Comparison of ENCODE assay signal across 16 cellular contexts in the genomic region with DNA sequence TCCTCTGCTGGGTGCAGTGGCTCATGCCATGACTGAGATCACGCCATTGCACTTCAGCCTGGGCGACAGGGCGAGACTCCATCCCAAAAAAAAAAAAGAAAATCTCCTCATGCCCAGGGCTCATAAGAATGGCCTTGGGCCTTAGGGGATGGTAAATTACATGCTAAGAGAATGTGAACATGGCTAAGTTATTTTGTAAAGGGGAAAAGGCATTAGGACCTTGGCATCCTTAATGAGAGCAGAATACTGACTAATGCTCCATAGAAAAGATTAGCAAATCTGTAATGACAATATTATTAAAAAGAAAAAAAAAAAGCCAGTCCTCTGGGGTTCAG. TPM values are rescaled to one million over a fixed set of nuclear protein-coding genes. Genes with fewer than 3 reads are reported as not detected.
DNase-seq lines count a peak whose midpoint lies in the region; ATAC-seq, FAIRE-seq and TF ChIP-seq lines count a peak whose summit lies in the region.
"Had no signal": no experiment of that assay in that cellular context is flagged by ENCODE, and none has a peak within 500 bp of the region (broad histone marks: within the 10 kb centered on the region; RNA-seq: fewer than 3 reads in every experiment).

No MANE protein-coding gene starts in this region.

- H3K4me2 ChIP-seq in IMR-90 (ENCODE audit: low read depth, low read length) (peak overlapping the region; percentile 1; the same call in 1 of the 2 replicates), smooth muscle cell (peak overlapping the region; percentile 62)

- no peaks in the 10 kb centered on the region for H3K79me1 ChIP-seq in IMR-90 (ENCODE audit: low read depth in 1 of 2, low read length in 2 of 2)

- H2AK5ac ChIP-seq in IMR-90 (ENCODE audit: low read depth, low read length): peak overlapping the region; percentile 85; the same call in 1 of the 2 replicates

- H2BK20ac ChIP-seq in IMR-90 (ENCODE audit: low read depth, low read length): peak overlapping the region; percentile 96

- H3K9me3 Mint-ChIP-seq in activated T-cell treated with anti-CD3 and anti-CD28 coated beads, Interleukin-2, amount 50 U/mL, for 24 hours: no peaks in the 10 kb centered on the region
- H3K9me3 Mint-ChIP-seq in activated naive CD8-positive, alpha-beta T cell treated with anti-CD3 and anti-CD28 coated beads, Interleukin-2, amount 50 U/mL, for 24 hours: no peaks in the 10 kb centered on the region
- H3K9me3 Mint-ChIP-seq in stimulated activated naive B cell treated with anti-CD40 and anti-IgM and Interleukin-4, amounts not matched to agents 10 μg/mL and 1 μg/mL and 100 μg/mL, for 72 hours: no peaks in the 10 kb centered on the region
- H3K9me3 Mint-ChIP-seq: neural crest cell; stimulated activated memory B cell treated with anti-CD40 and anti-IgM and Interleukin-4, amounts not matched to agents 10 μg/mL and 1 μg/mL and 100 μg/mL, for 72 hours had no signal

- H4K5ac ChIP-seq in IMR-90 (ENCODE audit: low read depth, low read length): peak overlapping the region; percentile 89

- CTCF ChIA-PET in IMR-90 (lab: Yijun Ruan, JAX): interaction anchor here (0.6 kb wide), 1 partner anchor 10 kb away, joined by 3 read pairs; no protein-coding TSS in a partner anchor

- peak overlapping the region; percentile 59 for H3K18ac ChIP-seq in IMR-90 (ENCODE audit: low read depth, low read length)

- H2AFZ ChIP-seq in IMR-90 (replicated peaks; ENCODE audit: low read length, poor library complexity) (no peak overlapping the region), smooth muscle cell (ENCODE audit: low read depth) (no peak overlapping the region)

- TF ChIP-seq CTCF in IMR-90 (conservative IDR thresholded peaks at IDR 0.05; ENCODE audit: low read depth, low read length) (no peak), smooth muscle cell (IDR thresholded peaks at IDR 0.05; ENCODE audit: borderline replicate concordance, insufficient read depth, poor library complexity, severe bottlenecking) (no peak)

- no peaks in the 10 kb centered on the region for H3K27me3 Mint-ChIP-seq in activated T-cell treated with anti-CD3 and anti-CD28 coated beads, Interleukin-2, amount 50 U/mL, for 24 hours
- peaks cover 3% of the 10 kb centered on the region for H3K27me3 Mint-ChIP-seq in activated naive CD8-positive, alpha-beta T cell treated with anti-CD3 and anti-CD28 coated beads, Interleukin-2, amount 50 U/mL, for 24 hours
- peaks cover 59 to 74% of the 10 kb centered on the region in 2 donors for H3K27me3 Mint-ChIP-seq in stimulated activated naive B cell treated with anti-CD40 and anti-IgM and Interleukin-4, amounts not matched to agents 10 μg/mL and 1 μg/mL and 100 μg/mL, for 72 hours

- intact Hi-C loops in IMR-90 (cut with micrococcal nuclease): loop anchor here (5.0 kb wide), 2 partner anchors 85 to 130 kb away; no protein-coding TSS in a partner anchor

- peaks cover 35% of the 10 kb centered on the region for H3K4me1 Mint-ChIP-seq in activated T-cell treated with anti-CD3 and anti-CD28 coated beads, Interleukin-2, amount 50 U/mL, for 24 hours (ENCODE audit: low read depth)
- peaks cover 24% of the 10 kb centered on the region for H3K4me1 Mint-ChIP-seq in activated naive CD8-positive, alpha-beta T cell treated with anti-CD3 and anti-CD28 coated beads, Interleukin-2, amount 50 U/mL, for 24 hours
- H3K4me1 Mint-ChIP-seq in stimulated activated naive B cell treated with anti-CD40 and anti-IgM and Interleukin-4, amounts not matched to agents 10 μg/mL and 1 μg/mL and 100 μg/mL, for 72 hours: peaks cover 13 to 26% of the 10 kb centered on the region in 2 donors

- no peaks in the 10 kb centered on the region for H4K20me1 ChIP-seq in IMR-90 (ENCODE audit: insufficient read depth, low read length)
- H4K20me1 ChIP-seq in smooth muscle cell (ENCODE audit: low read depth): no peaks in the 10 kb centered on the region

- no TSS peak for BruUV-seq in IMR-90 (replicated peaks; lab: Mats Ljungman, UMichigan)

- no peak overlapping the region for H3K4me3 ChIP-seq in IMR-90 (ENCODE audit: insufficient read depth, low read depth, low read length)
- H3K4me3 ChIP-seq in smooth muscle cell: no peak overlapping the region
- H3K4me3 ChIP-seq: MG63, upper lobe of right lung had no signal

- dilution Hi-C loops in IMR-90 (cut with HindIII; ENCODE audit: low sequenced_read_pairs, unreplicated experiment): no loop called here

- H3K9ac ChIP-seq in IMR-90 (ENCODE audit: low read depth, low read length) (peak overlapping the region; percentile 53; the same call in 1 of the 2 replicates), smooth muscle cell (ENCODE audit: low read depth) (no peak overlapping the region)

- no peak for FAIRE-seq in frontal cortex (lab: Jason Lieb, UNC)

- peak overlapping the region; percentile 85; the same call in 1 of the 2 replicates for H3K4ac ChIP-seq in IMR-90 (ENCODE audit: low read depth, low read length)

- H4K91ac ChIP-seq in IMR-90 (ENCODE audit: insufficient read depth, low read depth, low read length): peak overlapping the region; percentile 87

- H3K4me1 ChIP-seq in IMR-90 (ENCODE audit: control insufficient read depth, insufficient read depth, low read length) (peaks cover 14% of the 10 kb centered on the region), smooth muscle cell (ENCODE audit: low read depth) (peaks cover 4% of the 10 kb centered on the region)

- H2AK9ac ChIP-seq in IMR-90 (replicated peaks; ENCODE audit: low read depth, low read length, poor library complexity): no peak overlapping the region

- DNase-seq in activated T-cell treated with anti-CD3 and anti-CD28 coated beads, Interleukin-2, amount 50 U/mL, for 24 hours: no peak
- DNase-seq in activated T-cell treated with anti-CD3 and anti-CD28 coated beads, Interleukin-2, amount 50 U/mL, for 1 hour: no peak
- DNase-seq in IMR-90 (no peak), smooth muscle cell (lab: John Stamatoyannopoulos, UW; ENCODE audit: unreplicated experiment) (no peak), frontal cortex (ENCODE audit: low spot score in 2 of 2) (no peak)
- no peak for DNase-seq in activated naive CD8-positive, alpha-beta T cell treated with anti-CD3 and anti-CD28 coated beads, Interleukin-2, amount 50 U/mL, for 24 hours
- DNase-seq in stimulated activated naive B cell treated with anti-CD40 and anti-IgM and Interleukin-4, amounts not matched to agents 10 μg/mL and 1 μg/mL and 100 μg/mL, for 72 hours: no peak
- DNase-seq: activated CD8-positive, alpha-beta memory T cell treated with anti-CD3 and anti-CD28 coated beads, Interleukin-2, amount 10 ng/mL, durations not matched to agents 7 days and 5 days; mesendoderm; SW 1271; upper lobe of right lung; WERI-Rb-1 had no signal

- H2BK5ac ChIP-seq in IMR-90 (ENCODE audit: low read depth, low read length, poor library complexity, severe bottlenecking): peak overlapping the region; percentile 80

- H3K9me1 ChIP-seq in IMR-90 (ENCODE audit: insufficient read depth, low read length): peaks cover 8% of the 10 kb centered on the region

- peak overlapping the region; percentile 90 for H3K23ac ChIP-seq in IMR-90 (ENCODE audit: low read depth, low read length)

- no peaks in the 10 kb centered on the region for H3K9me3 ChIP-seq in IMR-90 (ENCODE audit: control insufficient read depth, insufficient read depth, low read length)
- no peaks in the 10 kb centered on the region for H3K9me3 ChIP-seq in smooth muscle cell (replicated peaks; ENCODE audit: low read depth)
- H3K9me3 ChIP-seq: MG63, upper lobe of right lung had no signal

- H3K56ac ChIP-seq in IMR-90 (ENCODE audit: extremely low read depth, insufficient read depth, low read length): peak overlapping the region; percentile 24; the same call in 1 of the 2 replicates

- no peak for TF ChIP-seq RAD21 in IMR-90 (IDR thresholded peaks at IDR 0.05; ENCODE audit: low read length)

- no peaks in the 10 kb centered on the region for H3F3A ChIP-seq in smooth muscle cell (ENCODE audit: low read depth)

- H2BK15ac ChIP-seq in IMR-90 (ENCODE audit: low read depth, low read length): peak overlapping the region; percentile 57; the same call in 1 of the 3 replicates

- H2BK120ac ChIP-seq in IMR-90 (ENCODE audit: low read depth, low read length): peak overlapping the region; percentile 93

- no peaks in the 10 kb centered on the region for H3K79me2 ChIP-seq in smooth muscle cell (ENCODE audit: low read depth)

- TF ChIP-seq POLR2A in IMR-90 (IDR thresholded peaks at IDR 0.05; ENCODE audit: low read depth, low read length): no peak

- peak overlapping the region; percentile 86 for H3K27ac Mint-ChIP-seq in activated T-cell treated with anti-CD3 and anti-CD28 coated beads, Interleukin-2, amount 50 U/mL, for 24 hours
- peak overlapping the region; percentile 60 for H3K27ac Mint-ChIP-seq in activated naive CD8-positive, alpha-beta T cell treated with anti-CD3 and anti-CD28 coated beads, Interleukin-2, amount 50 U/mL, for 24 hours
- H3K27ac Mint-ChIP-seq in stimulated activated naive B cell treated with anti-CD40 and anti-IgM and Interleukin-4, amounts not matched to agents 10 μg/mL and 1 μg/mL and 100 μg/mL, for 72 hours: no peak overlapping the region
- H3K27ac Mint-ChIP-seq: activated CD8-positive, alpha-beta memory T cell treated with anti-CD3 and anti-CD28 coated beads, Interleukin-2, amount 10 ng/mL, durations not matched to agents 7 days and 5 days; stimulated activated memory B cell treated with anti-CD40 and anti-IgM and Interleukin-4, amounts not matched to agents 10 μg/mL and 1 μg/mL and 100 μg/mL, for 72 hours had no signal

- in situ Hi-C loops in IMR-90 (cut with MboI; ENCODE audit: low sequenced_read_pairs): no loop called here

- H4K8ac ChIP-seq in IMR-90 (ENCODE audit: low read depth in 2 of 2, low read length in 2 of 2): peak overlapping the region; percentile 70 to 79

- H3K14ac ChIP-seq in IMR-90 (replicated peaks; ENCODE audit: low read depth, low read length): peak overlapping the region; percentile 53

- peak overlapping the region; percentile 36 for H3K4me3 Mint-ChIP-seq in activated T-cell treated with anti-CD3 and anti-CD28 coated beads, Interleukin-2, amount 50 U/mL, for 24 hours
- no peak overlapping the region for H3K4me3 Mint-ChIP-seq in activated naive CD8-positive, alpha-beta T cell treated with anti-CD3 and anti-CD28 coated beads, Interleukin-2, amount 50 U/mL, for 24 hours
- peak overlapping the region in 1 of 2 donors; percentile 36 for H3K4me3 Mint-ChIP-seq in stimulated activated naive B cell treated with anti-CD40 and anti-IgM and Interleukin-4, amounts not matched to agents 10 μg/mL and 1 μg/mL and 100 μg/mL, for 72 hours
- H3K4me3 Mint-ChIP-seq: activated CD8-positive, alpha-beta memory T cell treated with anti-CD3 and anti-CD28 coated beads, Interleukin-2, amount 10 ng/mL, durations not matched to agents 7 days and 5 days; neural crest cell; stimulated activated memory B cell treated with anti-CD40 and anti-IgM and Interleukin-4, amounts not matched to agents 10 μg/mL and 1 μg/mL and 100 μg/mL, for 72 hours had no signal

- H3K36me3 ChIP-seq in IMR-90 (ENCODE audit: control insufficient read depth, insufficient read depth, low read length) (no peaks in the 10 kb centered on the region), smooth muscle cell (ENCODE audit: low read depth) (no peaks in the 10 kb centered on the region)
- H3K36me3 ChIP-seq: MG63, upper lobe of right lung, WERI-Rb-1 had no signal

- POLR2A ChIA-PET in IMR-90 (lab: Charles Lee; ENCODE audit: unreplicated experiment): no interaction called here

- H3K27ac ChIP-seq in IMR-90 (ENCODE audit: insufficient read depth, low read length) (peak overlapping the region; percentile 91), smooth muscle cell (ENCODE audit: low read depth) (no peak overlapping the region)
- H3K27ac ChIP-seq: upper lobe of right lung, WERI-Rb-1 had no signal

- ATAC-seq in IMR-90 (ENCODE audit: low read depth) (no peak; the same call in 1 of the 2 replicates), GM21390 (IDR thresholded peaks at IDR 0.05; ENCODE audit: unreplicated experiment) (no peak)
- ATAC-seq in activated naive CD8-positive, alpha-beta T cell treated with anti-CD3 and anti-CD28 coated beads, Interleukin-2, amount 50 U/mL, for 24 hours: no peak
- no peak for ATAC-seq in stimulated activated naive B cell treated with anti-CD40 and anti-IgM and Interleukin-4, amounts not matched to agents 10 μg/mL and 1 μg/mL and 100 μg/mL, for 72 hours (replicated peaks)
- ATAC-seq: activated CD8-positive, alpha-beta memory T cell treated with anti-CD3 and anti-CD28 coated beads, Interleukin-2, amount 10 ng/mL, durations not matched to agents 7 days and 5 days had no signal

- H3K27me3 ChIP-seq in IMR-90 (ENCODE audit: control insufficient read depth, insufficient read depth, low read length): no peaks in the 10 kb centered on the region
- no peaks in the 10 kb centered on the region for H3K27me3 ChIP-seq in smooth muscle cell (ENCODE audit: low read depth)
- H3K27me3 ChIP-seq: MG63, upper lobe of right lung had no signal

- no CpG with 5 or more reads among the region's 3 CpGs for WGBS in IMR-90 (ENCODE audit: extremely low coverage in 2 of 2, insufficient read length in 1 of 2), 2 experiments
- WGBS in smooth muscle cell (ENCODE audit: low lambda C conversion rate): 48% methylated on average over 3 of the region's 3 CpGs

- no peaks in the 10 kb centered on the region for H3K36me3 Mint-ChIP-seq in activated T-cell treated with anti-CD3 and anti-CD28 coated beads, Interleukin-2, amount 50 U/mL, for 24 hours (ENCODE audit: low read depth)
- no peaks in the 10 kb centered on the region for H3K36me3 Mint-ChIP-seq in activated naive CD8-positive, alpha-beta T cell treated with anti-CD3 and anti-CD28 coated beads, Interleukin-2, amount 50 U/mL, for 24 hours (ENCODE audit: low read depth)
- H3K36me3 Mint-ChIP-seq in stimulated activated naive B cell treated with anti-CD40 and anti-IgM and Interleukin-4, amounts not matched to agents 10 μg/mL and 1 μg/mL and 100 μg/mL, for 72 hours: no peaks in the 10 kb centered on the region
- H3K36me3 Mint-ChIP-seq: activated CD8-positive, alpha-beta memory T cell treated with anti-CD3 and anti-CD28 coated beads, Interleukin-2, amount 10 ng/mL, durations not matched to agents 7 days and 5 days; stimulated activated memory B cell treated with anti-CD40 and anti-IgM and Interleukin-4, amounts not matched to agents 10 μg/mL and 1 μg/mL and 100 μg/mL, for 72 hours had no signal

RNA-seq across cellular contexts. Expression of a gene that starts 12.6 kb away (rescaled TPM):
- total RNA-seq in IMR-90 (2012; rRNA removed) (1.9 and 3.0 TPM in 2 replicates), smooth muscle cell (3.3 and 3.9 TPM in 2 replicates), frontal cortex (6.1 TPM)
- polyA plus RNA-seq in IMR-90 (2012; rRNA removed) (2.2 and 2.6 TPM in 2 replicates), smooth muscle cell (3.7 TPM in 2 replicates)
- 2.3 and 2.6 TPM in 2 replicates for polyA plus RNA-seq in IMR-90 (2012; cell fraction: cytosol; rRNA removed)
- 1.3 and 2.8 TPM in 2 replicates for polyA plus RNA-seq in IMR-90 (2012; cell fraction: nucleus; rRNA removed; ENCODE audit: low replicate concordance)
